ENCODE assay signal across 1 cellular context in genomic region chr4:180103794-180104193, GRCh38.
TF ChIP-seq lines count a peak whose summit lies in the region.

No MANE protein-coding gene starts in this region.

TF ChIP-seq in GM23338, 12 proteins besides CTCF, POLR2A, EP300 and RAD21 (continued from another document):
- no peak for TF ChIP-seq ZNF331 (CRISPR knock-in tag; IDR thresholded peaks at IDR 0.05; ENCODE audit: low read depth)
- TF ChIP-seq CREB1 (CRISPR knock-in tag; IDR thresholded peaks at IDR 0.05; ENCODE audit: low read depth), result no peak
- TF ChIP-seq POLR2AphosphoS5 (IDR thresholded peaks at IDR 0.05; ENCODE audit: low read depth), result no peak
- TF ChIP-seq ZNF114 (CRISPR knock-in tag; IDR thresholded peaks at IDR 0.05), result no peak
TF ChIP-seq in GM23338: peak in this region for 0.
